1 cellular context compared by ENCODE assay signal in genomic region chr6:137246801-137247202, GRCh38.
A peak's percentile ranks its signal among the peaks of the same experiment; 100 is the strongest.
TF ChIP-seq lines count a peak whose summit lies in the region.

No MANE protein-coding gene starts in this region.

TF ChIP-seq in GM12878, 131 proteins besides CTCF, POLR2A, EP300 and RAD21 (continued from another document):
- TF ChIP-seq, protein P1, sequence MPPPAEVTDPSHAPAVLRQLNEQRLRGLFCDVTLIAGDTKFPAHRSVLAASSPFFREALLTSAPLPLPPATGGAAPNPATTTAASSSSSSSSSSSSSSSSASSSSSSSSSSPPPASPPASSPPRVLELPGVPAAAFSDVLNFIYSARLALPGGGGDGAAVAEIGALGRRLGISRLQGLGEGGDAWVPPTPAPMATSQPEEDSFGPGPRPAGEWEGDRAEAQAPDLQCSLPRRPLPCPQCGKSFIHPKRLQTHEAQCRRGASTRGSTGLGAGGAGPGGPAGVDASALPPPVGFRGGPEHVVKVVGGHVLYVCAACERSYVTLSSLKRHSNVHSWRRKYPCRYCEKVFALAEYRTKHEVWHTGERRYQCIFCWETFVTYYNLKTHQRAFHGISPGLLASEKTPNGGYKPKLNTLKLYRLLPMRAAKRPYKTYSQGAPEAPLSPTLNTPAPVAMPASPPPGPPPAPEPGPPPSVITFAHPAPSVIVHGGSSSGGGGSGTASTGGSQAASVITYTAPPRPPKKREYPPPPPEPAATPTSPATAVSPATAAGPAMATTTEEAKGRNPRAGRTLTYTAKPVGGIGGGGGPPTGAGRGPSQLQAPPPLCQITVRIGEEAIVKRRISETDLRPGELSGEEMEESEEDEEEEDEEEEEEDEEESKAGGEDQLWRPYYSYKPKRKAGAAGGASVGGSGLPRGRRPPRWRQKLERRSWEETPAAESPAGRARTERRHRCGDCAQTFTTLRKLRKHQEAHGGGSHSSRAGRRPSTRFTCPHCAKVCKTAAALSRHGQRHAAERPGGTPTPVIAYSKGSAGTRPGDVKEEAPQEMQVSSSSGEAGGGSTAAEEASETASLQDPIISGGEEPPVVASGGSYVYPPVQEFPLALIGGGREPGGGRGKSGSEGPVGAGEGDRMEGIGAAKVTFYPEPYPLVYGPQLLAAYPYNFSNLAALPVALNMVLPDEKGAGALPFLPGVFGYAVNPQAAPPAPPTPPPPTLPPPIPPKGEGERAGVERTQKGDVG (CRISPR knock-in tag; IDR thresholded peaks at IDR 0.05): no peak
- TF ChIP-seq NR2F1 (conservative IDR thresholded peaks at IDR 0.05) (no peak), IRF4 (IDR thresholded peaks at IDR 0.05; ENCODE audit: low read depth, low read length) (peak; percentile 35; the same call in 1 of the 2 replicates), CBX3 (IDR thresholded peaks at IDR 0.05; ENCODE audit: borderline replicate concordance, low read depth) (no peak), DPF2 (IDR thresholded peaks at IDR 0.05) (peak; percentile 85), MTA2 (IDR thresholded peaks at IDR 0.05; ENCODE audit: low read depth) (peak; percentile 96), RELB (IDR thresholded peaks at IDR 0.05; ENCODE audit: low read depth) (peak; percentile 76), IKZF1 (conservative IDR thresholded peaks at IDR 0.05) (peak; percentile 76), HCFC1 (IDR thresholded peaks at IDR 0.05; ENCODE audit: low read length) (no peak), EGR1 (IDR thresholded peaks at IDR 0.05; ENCODE audit: borderline replicate concordance in 1 of 2, low read depth in 2 of 2, low read length in 2 of 2) (no peak), JUND (IDR thresholded peaks at IDR 0.05; ENCODE audit: low read depth, low read length) (peak; percentile 55; the same call in 1 of the 2 replicates), ZNF24 (IDR thresholded peaks at IDR 0.05) (0 out of 2 replicates have a peak, but pooled peaks have one; percentile 27), PAX8 (IDR thresholded peaks at IDR 0.05) (no peak), ZNF687 (IDR thresholded peaks at IDR 0.05) (no peak)
- TF ChIP-seq, protein P2, sequence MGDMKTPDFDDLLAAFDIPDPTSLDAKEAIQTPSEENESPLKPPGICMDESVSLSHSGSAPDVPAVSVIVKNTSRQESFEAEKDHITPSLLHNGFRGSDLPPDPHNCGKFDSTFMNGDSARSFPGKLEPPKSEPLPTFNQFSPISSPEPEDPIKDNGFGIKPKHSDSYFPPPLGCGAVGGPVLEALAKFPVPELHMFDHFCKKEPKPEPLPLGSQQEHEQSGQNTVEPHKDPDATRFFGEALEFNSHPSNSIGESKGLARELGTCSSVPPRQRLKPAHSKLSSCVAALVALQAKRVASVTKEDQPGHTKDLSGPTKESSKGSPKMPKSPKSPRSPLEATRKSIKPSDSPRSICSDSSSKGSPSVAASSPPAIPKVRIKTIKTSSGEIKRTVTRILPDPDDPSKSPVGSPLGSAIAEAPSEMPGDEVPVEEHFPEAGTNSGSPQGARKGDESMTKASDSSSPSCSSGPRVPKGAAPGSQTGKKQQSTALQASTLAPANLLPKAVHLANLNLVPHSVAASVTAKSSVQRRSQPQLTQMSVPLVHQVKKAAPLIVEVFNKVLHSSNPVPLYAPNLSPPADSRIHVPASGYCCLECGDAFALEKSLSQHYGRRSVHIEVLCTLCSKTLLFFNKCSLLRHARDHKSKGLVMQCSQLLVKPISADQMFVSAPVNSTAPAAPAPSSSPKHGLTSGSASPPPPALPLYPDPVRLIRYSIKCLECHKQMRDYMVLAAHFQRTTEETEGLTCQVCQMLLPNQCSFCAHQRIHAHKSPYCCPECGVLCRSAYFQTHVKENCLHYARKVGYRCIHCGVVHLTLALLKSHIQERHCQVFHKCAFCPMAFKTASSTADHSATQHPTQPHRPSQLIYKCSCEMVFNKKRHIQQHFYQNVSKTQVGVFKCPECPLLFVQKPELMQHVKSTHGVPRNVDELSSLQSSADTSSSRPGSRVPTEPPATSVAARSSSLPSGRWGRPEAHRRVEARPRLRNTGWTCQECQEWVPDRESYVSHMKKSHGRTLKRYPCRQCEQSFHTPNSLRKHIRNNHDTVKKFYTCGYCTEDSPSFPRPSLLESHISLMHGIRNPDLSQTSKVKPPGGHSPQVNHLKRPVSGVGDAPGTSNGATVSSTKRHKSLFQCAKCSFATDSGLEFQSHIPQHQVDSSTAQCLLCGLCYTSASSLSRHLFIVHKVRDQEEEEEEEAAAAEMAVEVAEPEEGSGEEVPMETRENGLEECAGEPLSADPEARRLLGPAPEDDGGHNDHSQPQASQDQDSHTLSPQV (IDR thresholded peaks at IDR 0.05): no peak
